In genomic region chr11:117122546-117122945, GRCh38 we compare ENCODE assay signal across 16 cellular contexts. TPM values are rescaled to one million over a fixed set of nuclear protein-coding genes. Genes with fewer than 3 reads are reported as not detected.
A peak's percentile ranks its signal among the peaks of the same experiment; 100 is the strongest.
DNase-seq lines count a peak whose midpoint lies in the region; ATAC-seq and TF ChIP-seq lines count a peak whose summit lies in the region.
"Had no signal": no experiment of that assay in that cellular context is flagged by ENCODE, and none has a peak within 500 bp of the region (broad histone marks: within the 10 kb centered on the region; RNA-seq: fewer than 3 reads in every experiment).

No MANE protein-coding gene starts in this region.

- H2AFZ ChIP-seq in Loucy (ENCODE audit: low read length), result 0 out of 2 replicates have a peak overlapping the region, but pooled peaks have one; percentile 1

- no peak for TF ChIP-seq CTCF in Loucy (conservative IDR thresholded peaks at IDR 0.05; ENCODE audit: low read length)

- H3K27ac Mint-ChIP-seq in activated CD4-positive, alpha-beta T cell treated with anti-CD3 and anti-CD28 coated beads for 36 hours, result no peak overlapping the region
- H3K27ac Mint-ChIP-seq: B cell; CD4-positive, alpha-beta T cell; CD8-positive, alpha-beta T cell had no signal

- no peaks in the 10 kb centered on the region for H3K27me3 Mint-ChIP-seq in activated CD4-positive, alpha-beta T cell treated with anti-CD3 and anti-CD28 coated beads for 36 hours
- H3K27me3 Mint-ChIP-seq: B cell; CD4-positive, alpha-beta T cell had no signal

- H3K4me2 ChIP-seq in Loucy (ENCODE audit: low read depth, low read length, poor library complexity, severe bottlenecking), result no peak overlapping the region
- H3K4me2 ChIP-seq: BLaER1 treated with 17β-estradiol and CSF1 and Interleukin-3, amounts not matched to agents 10 nM and 100 nM had no signal

- ATAC-seq in activated CD4-positive, alpha-beta T cell treated with anti-CD3 and anti-CD28 coated beads for 36 hours, result no peak
- ATAC-seq in GM19328 (IDR thresholded peaks at IDR 0.05; ENCODE audit: unreplicated experiment), result no peak
- ATAC-seq: CD8-positive, alpha-beta T cell had no signal

- no peaks in the 10 kb centered on the region for H3K36me3 Mint-ChIP-seq in activated CD4-positive, alpha-beta T cell treated with anti-CD3 and anti-CD28 coated beads for 36 hours (ENCODE audit: low read depth)
- H3K36me3 Mint-ChIP-seq: CD8-positive, alpha-beta T cell had no signal

- DNase-seq in myocyte (ENCODE audit: low read depth) (peak; percentile 68), AG08396 (ENCODE audit: low spot score) (no peak)
- DNase-seq in activated CD4-positive, alpha-beta T cell treated with anti-CD3 and anti-CD28 coated beads for 36 hours, result no peak
- DNase-seq: 8988T; ACHN; AML-193; Caco-2; Calu3; CD4-positive, alpha-beta T cell; CD8-positive, alpha-beta T cell; DMS79 treated with DMSO at 0.1 percent for 48 hours; GF-D8 had no signal

- H3F3A ChIP-seq in Loucy (ENCODE audit: low read depth), result no peaks in the 10 kb centered on the region

- no peaks in the 10 kb centered on the region for H3K9me3 ChIP-seq in Loucy (ENCODE audit: insufficient read depth, low read depth, low read length)
- H3K9me3 ChIP-seq: BLaER1 treated with 17β-estradiol and CSF1 and Interleukin-3, amounts not matched to agents 10 nM and 100 nM; Caco-2 had no signal

- H4K20me1 ChIP-seq in Loucy (ENCODE audit: insufficient read depth, low read length, poor library complexity, severe bottlenecking), result no peaks in the 10 kb centered on the region
- H4K20me1 ChIP-seq: BLaER1 treated with 17β-estradiol and CSF1 and Interleukin-3, amounts not matched to agents 10 nM and 100 nM had no signal

- CTCF ChIA-PET in activated CD4-positive, alpha-beta T cell treated with anti-CD3 and anti-CD28 coated beads for 36 hours (lab: Charles Lee), result interaction anchor here (0.7 to 1.4 kb wide), 4 partner anchors 16 to 387 kb away, joined by 3 to 5 read pairs (median 4); no protein-coding TSS in a partner anchor

- no peak overlapping the region for H3K9ac ChIP-seq in Loucy (ENCODE audit: low read depth, low read length, poor library complexity, severe bottlenecking)
- H3K9ac ChIP-seq: BLaER1 treated with 17β-estradiol and CSF1 and Interleukin-3, amounts not matched to agents 10 nM and 100 nM had no signal

- H3K4me1 ChIP-seq in Loucy (ENCODE audit: insufficient read depth, low read length, poor library complexity, severe bottlenecking), result no peaks in the 10 kb centered on the region
- H3K4me1 ChIP-seq: Caco-2 had no signal

- POLR2A ChIA-PET in activated CD4-positive, alpha-beta T cell treated with anti-CD3 and anti-CD28 coated beads for 36 hours (lab: Charles Lee), result no interaction called here

- no peaks in the 10 kb centered on the region for H3K9me3 Mint-ChIP-seq in activated CD4-positive, alpha-beta T cell treated with anti-CD3 and anti-CD28 coated beads for 36 hours (ENCODE audit: low read depth)
- H3K9me3 Mint-ChIP-seq: CD4-positive, alpha-beta T cell; CD8-positive, alpha-beta T cell had no signal

- H3K9me2 ChIP-seq in Loucy (replicated peaks; ENCODE audit: low read depth, low read length), result no peaks in the 10 kb centered on the region

- no peaks in the 10 kb centered on the region for H3K36me3 ChIP-seq in Loucy (ENCODE audit: insufficient read depth, low read length)
- H3K36me3 ChIP-seq: BLaER1 treated with 17β-estradiol and CSF1 and Interleukin-3, amounts not matched to agents 10 nM and 100 nM had no signal

- H3K4me3 Mint-ChIP-seq in activated CD4-positive, alpha-beta T cell treated with anti-CD3 and anti-CD28 coated beads for 36 hours, result no peak overlapping the region
- H3K4me3 Mint-ChIP-seq: B cell; CD4-positive, alpha-beta T cell; CD8-positive, alpha-beta T cell had no signal

- no peaks in the 10 kb centered on the region for H3K79me2 ChIP-seq in Loucy (ENCODE audit: insufficient read depth, low read length)

- H3K27me3 ChIP-seq in Loucy (ENCODE audit: insufficient read depth, low read length, poor library complexity, severe bottlenecking), result no peaks in the 10 kb centered on the region
- H3K27me3 ChIP-seq: BLaER1 treated with 17β-estradiol and CSF1 and Interleukin-3, amounts not matched to agents 10 nM and 100 nM had no signal

- intact Hi-C loops in activated CD4-positive, alpha-beta T cell treated with anti-CD3 and anti-CD28 coated beads for 36 hours (cut with DNase I, micrococcal nuclease), result no loop called here

- no peak overlapping the region for H3K4me3 ChIP-seq in Loucy (ENCODE audit: low read length, poor library complexity, severe bottlenecking)
- H3K4me3 ChIP-seq: BLaER1 treated with 17β-estradiol and CSF1 and Interleukin-3, amounts not matched to agents 10 nM and 100 nM had no signal

- H3K4me1 Mint-ChIP-seq in activated CD4-positive, alpha-beta T cell treated with anti-CD3 and anti-CD28 coated beads for 36 hours, result no peaks in the 10 kb centered on the region

RNA-seq across cellular contexts. Expression of gene PAFAH1B2, which starts 21.5 kb away (rescaled TPM):
- total RNA-seq in myocyte, result 93.0 and 94.1 TPM in 2 replicates
- 47.2 TPM for polyA plus RNA-seq in myocyte (2012)
- 10 to 100 TPM; 44.8 to 57.5 TPM for total RNA-seq in activated CD4-positive, alpha-beta T cell treated with anti-CD3 and anti-CD28 coated beads for 36 hours

RNA-seq across cellular contexts. Expression of gene SIK3, which starts 24.3 kb away (rescaled TPM):
- 19.7 and 49.9 TPM in 2 replicates for total RNA-seq in myocyte
- 11.0 TPM for polyA plus RNA-seq in myocyte (2012)
- total RNA-seq in activated CD4-positive, alpha-beta T cell treated with anti-CD3 and anti-CD28 coated beads for 36 hours, result 10 to 100 TPM; 23.6 to 25.3 TPM

RNA-seq across cellular contexts. Expression of gene SIDT2, which starts 56.0 kb away (rescaled TPM):
- 24.7 and 39.6 TPM in 2 replicates for total RNA-seq in myocyte
- polyA plus RNA-seq in myocyte (2012), result 70.3 TPM
- 10 to 100 TPM; 21.5 to 23.7 TPM for total RNA-seq in activated CD4-positive, alpha-beta T cell treated with anti-CD3 and anti-CD28 coated beads for 36 hours
